ENCODE assay signal across 24 cellular contexts in genomic region chr17:6187836-6188235, GRCh38.
A peak's percentile ranks its signal among the peaks of the same experiment; 100 is the strongest.
DNase-seq lines count a peak whose midpoint lies in the region; ATAC-seq, FAIRE-seq and TF ChIP-seq lines count a peak whose summit lies in the region.
"Had no signal": no experiment of that assay in that cellular context is flagged by ENCODE, and none has a peak within 500 bp of the region (broad histone marks: within the 10 kb centered on the region; RNA-seq: fewer than 3 reads in every experiment).

No MANE protein-coding gene starts in this region.

- H3K36me3 ChIP-seq in PC-3 (ENCODE audit: low read depth, low read length) = no peaks in the 10 kb centered on the region
- H3K36me3 ChIP-seq: lower lobe of right lung, MG63, pancreas, WERI-Rb-1 had no signal

- no peak for FAIRE-seq in urothelium cell line (lab: Jason Lieb, UNC)
- FAIRE-seq: H1, pancreas had no signal

- H3K27ac ChIP-seq in PC-3 (ENCODE audit: low read length) (peak overlapping the region; percentile 76), foreskin keratinocyte (no peak overlapping the region)
- H3K27ac ChIP-seq: 22Rv1, lower lobe of right lung, pancreas, WERI-Rb-1 had no signal

- no peaks in the 10 kb centered on the region for H3K9me2 ChIP-seq in PC-3 (replicated peaks; ENCODE audit: low read length)

- no peaks in the 10 kb centered on the region for H4K20me1 ChIP-seq in PC-3 (ENCODE audit: low read length)

- POLR2A ChIA-PET in PC-3 (lab: Charles Lee; ENCODE audit: unreplicated experiment) = no interaction called here

- H3K9me3 ChIP-seq in PC-3 (ENCODE audit: low read length) = no peaks in the 10 kb centered on the region
- H3K9me3 ChIP-seq: lower lobe of right lung, MG63, pancreas had no signal

- BruUV-seq in PC-3 (replicated peaks; lab: Mats Ljungman, UMichigan) = no TSS peak

- H3K27me3 ChIP-seq in PC-3 (ENCODE audit: low read length) (no peaks in the 10 kb centered on the region), foreskin keratinocyte (no peaks in the 10 kb centered on the region)
- H3K27me3 ChIP-seq: MG63, pancreas had no signal

- TF ChIP-seq CTCF in PC-3 (conservative IDR thresholded peaks at IDR 0.05; ENCODE audit: low read depth, low read length) (no peak), foreskin keratinocyte (conservative IDR thresholded peaks at IDR 0.05) (no peak)

- ATAC-seq in PC-3 = peak; percentile 85
- peak; percentile 57 for ATAC-seq in foreskin keratinocyte
- ATAC-seq in HG02885 (IDR thresholded peaks at IDR 0.05; ENCODE audit: poor library complexity, unreplicated experiment) = no peak
- ATAC-seq in GM21367 (IDR thresholded peaks at IDR 0.05; ENCODE audit: unreplicated experiment) = no peak
- ATAC-seq in left lobe of liver = no peak
- ATAC-seq: effector memory CD8-positive, alpha-beta T cell; lower lobe of right lung; pancreas; stimulated activated naive CD8-positive, alpha-beta T cell treated with anti-CD3 and anti-CD28 coated beads, Interleukin-15, Interleukin-2, amounts not matched to agents 100 U/mL and 50 U/mL, for 24 hours had no signal

- intact Hi-C loops in PC-3 (cut with micrococcal nuclease) = no loop called here

- DNase-seq in NCI-H1417 (lab: John Stamatoyannopoulos, UW) = peak in 2 of 3 experiments; percentile 37 to 68
- no peak for DNase-seq in NCI-H1417 treated with DMSO at 0.1 percent for 48 hours (lab: John Stamatoyannopoulos, UW)
- DNase-seq in PC-3 = peak; percentile 72
- peak in 1 of 2 donors; percentile 16 for DNase-seq in foreskin keratinocyte
- peak; percentile 59 for DNase-seq in urothelium cell line (ENCODE audit: low spot score)
- no peak for DNase-seq in left lobe of liver (ENCODE audit: low spot score)
- DNase-seq: activated CD4-positive, alpha-beta T cell treated with anti-CD3 and anti-CD28 coated beads, Interleukin-2, amount 50 U/mL, for 48 hours; activated naive CD4-positive, alpha-beta T cell; amygdala; COR-L47; effector memory CD8-positive, alpha-beta T cell; IMR-90; lower lobe of right lung; MG63; NCI-H187; NCI-H524; pancreas; stimulated activated naive CD8-positive, alpha-beta T cell treated with anti-CD3 and anti-CD28 coated beads, Interleukin-15, Interleukin-2, amounts not matched to agents 100 U/mL and 50 U/mL, for 24 hours; trophoblast cell; WERI-Rb-1 had no signal

- no peaks in the 10 kb centered on the region for H3F3A ChIP-seq in PC-3 (ENCODE audit: low read length, unreplicated experiment)

- H3K79me2 ChIP-seq in PC-3 (ENCODE audit: low read length) = no peaks in the 10 kb centered on the region

- H3K4me3 ChIP-seq in PC-3 (ENCODE audit: low read length) = peak overlapping the region; percentile 35
- H3K4me3 ChIP-seq: lower lobe of right lung, MG63, pancreas had no signal

- peak overlapping the region; percentile 46 for H3K9ac ChIP-seq in PC-3 (ENCODE audit: low read length)

- H3K4me2 ChIP-seq in PC-3 (ENCODE audit: low read length) = peak overlapping the region; percentile 68

- H3K4me1 ChIP-seq in PC-3 (ENCODE audit: insufficient read depth, low read length) (peaks cover 17% of the 10 kb centered on the region), foreskin keratinocyte (no peaks in the 10 kb centered on the region)
- H3K4me1 ChIP-seq: lower lobe of right lung, pancreas had no signal

- CTCF ChIA-PET in PC-3 (lab: Charles Lee) = interaction anchor here (0.6 kb wide), 1 partner anchor 982 kb away, joined by 3 read pairs; no protein-coding TSS in a partner anchor

- H2AFZ ChIP-seq in PC-3 (ENCODE audit: low read length) = peak overlapping the region; percentile 78

Comparison
In these comparisons a context has a peak if more than half of its experiments do, and no peak if none do; other contexts are left out.
1. DNase-seq: peak in NCI-H1417 (2 of 3), PC-3 (single experiment) and urothelium cell line (single experiment); none in NCI-H1417 treated with DMSO at 0.1 percent for 48 hours (single experiment) and left lobe of liver (single experiment).
2. ATAC-seq: peak in PC-3 (single experiment) and foreskin keratinocyte (single experiment); none in HG02885 (single experiment), GM21367 (single experiment) and left lobe of liver (single experiment).